Comparison of ENCODE assay signal across 9 cellular contexts in the genomic region with DNA sequence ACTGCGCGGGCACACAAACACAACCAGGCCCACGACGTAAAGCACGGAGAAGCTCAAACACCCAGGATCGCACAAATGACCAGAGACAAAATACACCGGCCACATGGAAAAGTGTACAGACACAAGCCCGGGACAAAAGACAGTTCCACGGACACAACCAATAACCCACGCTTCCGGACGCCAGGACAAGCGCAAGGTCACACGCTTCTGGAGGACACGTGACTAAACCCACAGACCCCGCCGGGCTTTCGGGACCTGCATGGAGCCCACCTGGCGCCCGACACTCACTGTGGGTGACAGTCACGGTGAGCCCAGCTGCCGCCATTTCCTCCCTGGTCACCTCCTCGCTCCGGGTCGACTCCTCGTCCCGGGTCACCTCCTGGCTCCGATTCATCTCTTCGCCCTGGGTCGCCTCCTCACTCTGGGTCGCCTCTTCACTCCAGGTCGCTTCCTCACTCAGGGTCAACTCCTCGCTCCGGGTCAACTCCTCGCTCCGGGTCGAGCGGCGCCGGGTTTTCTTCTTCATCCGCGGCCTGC. TPM values are rescaled to one million over a fixed set of nuclear protein-coding genes. Genes with fewer than 3 reads are reported as not detected.
DNase-seq lines count a peak whose midpoint lies in the region; ATAC-seq, FAIRE-seq and TF ChIP-seq lines count a peak whose summit lies in the region.
"Had no signal": no experiment of that assay in that cellular context is flagged by ENCODE, and none has a peak within 500 bp of the region (broad histone marks: within the 10 kb centered on the region; RNA-seq: fewer than 3 reads in every experiment).

No MANE protein-coding gene starts in this region.

- no peak for TF ChIP-seq POLR2A in endothelial cell of umbilical vein (IDR thresholded peaks at IDR 0.05; ENCODE audit: low read depth, low read length)

- H3K27me3 ChIP-seq in KMS-11 (ENCODE audit: insufficient read depth, low read depth) = no peaks in the 10 kb centered on the region
- H3K27me3 ChIP-seq in endothelial cell of umbilical vein (ENCODE audit: control insufficient read depth in 2 of 2, insufficient read depth in 2 of 2, low read length in 2 of 2) = no peaks in the 10 kb centered on the region
- H3K27me3 ChIP-seq in mucosa of stomach (ENCODE audit: control insufficient read depth, insufficient read depth, low read length) = no peaks in the 10 kb centered on the region

- H4K20me1 ChIP-seq in KMS-11 (ENCODE audit: insufficient read depth) = no peaks in the 10 kb centered on the region
- no peaks in the 10 kb centered on the region for H4K20me1 ChIP-seq in endothelial cell of umbilical vein (replicated peaks; ENCODE audit: control insufficient read depth, extremely low read depth, insufficient read depth, low read length)

- peak; percentile 24 for ATAC-seq in GM21786 (IDR thresholded peaks at IDR 0.05; ENCODE audit: unreplicated experiment)
- peak; percentile 10 for ATAC-seq in activated CD8-positive, alpha-beta T cell treated with anti-CD3 and anti-CD28 coated beads, Interleukin-2, amount 10 ng/mL, durations not matched to agents 7 days and 5 days
- peak; percentile 21 for ATAC-seq in stimulated activated naive CD8-positive, alpha-beta T cell treated with anti-CD3 and anti-CD28 coated beads, Interleukin-15, amount 100 ng/mL, for 72 hours

- intact Hi-C loops in endothelial cell of umbilical vein (cut with micrococcal nuclease) = loop anchor here (1.0 to 5.0 kb wide), 5 partner anchors 26 to 208 kb away; partner anchors contain the start of genes B4GALT1, NFX1 and NOL6

- peaks cover 69% of the 10 kb centered on the region for H3K36me3 Mint-ChIP-seq in activated CD8-positive, alpha-beta T cell treated with anti-CD3 and anti-CD28 coated beads, Interleukin-2, amount 10 ng/mL, durations not matched to agents 7 days and 5 days (ENCODE audit: low read depth)

- peak; percentile 49 for FAIRE-seq in endothelial cell of umbilical vein (lab: Jason Lieb, UNC)

- dilution Hi-C loops in endothelial cell of umbilical vein (cut with MboI; ENCODE audit: extremely low pct_ligation_motif_present, low sequenced_read_pairs) = no loop called here

- peaks cover 53% of the 10 kb centered on the region for H3K4me1 Mint-ChIP-seq in activated CD8-positive, alpha-beta T cell treated with anti-CD3 and anti-CD28 coated beads, Interleukin-2, amount 10 ng/mL, durations not matched to agents 7 days and 5 days (ENCODE audit: low read depth)
- peaks cover 64% of the 10 kb centered on the region for H3K4me1 Mint-ChIP-seq in stimulated activated naive CD8-positive, alpha-beta T cell treated with anti-CD3 and anti-CD28 coated beads, Interleukin-15, amount 100 ng/mL, for 72 hours

- peak overlapping the region; percentile 96 for H3K4me2 ChIP-seq in KMS-11
- H3K4me2 ChIP-seq in endothelial cell of umbilical vein (ENCODE audit: insufficient read depth, low read length) = peak overlapping the region; percentile 85

- H3K27ac ChIP-seq in KMS-11 (peak overlapping the region; percentile 58), endothelial cell of umbilical vein (ENCODE audit: insufficient read depth, low read depth, low read length) (peak overlapping the region; percentile 27)

- H3K9me3 ChIP-seq in endothelial cell of umbilical vein (replicated peaks; ENCODE audit: control insufficient read depth, insufficient read depth, low read length) = no peaks in the 10 kb centered on the region
- no peaks in the 10 kb centered on the region for H3K9me3 ChIP-seq in mucosa of stomach (ENCODE audit: control insufficient read depth, low read length)

- CTCF ChIA-PET in activated CD8-positive, alpha-beta T cell treated with anti-CD3 and anti-CD28 coated beads, Interleukin-2, amount 10 ng/mL, durations not matched to agents 7 days and 5 days (lab: Charles Lee) = interaction anchor here (0.7 to 2.7 kb wide), 3 partner anchors 9 to 192 kb away, joined by 3 to 8 read pairs (median 3); no protein-coding TSS in a partner anchor
- CTCF ChIA-PET in endothelial cell of umbilical vein (lab: Charles Lee) = interaction anchor here (0.9 to 2.5 kb wide), 5 partner anchors 11 to 197 kb away, joined by 3 to 7 read pairs (median 3); no protein-coding TSS in a partner anchor

- H3K4me1 ChIP-seq in KMS-11 (ENCODE audit: low read depth, poor library complexity, severe bottlenecking) = peaks cover 30% of the 10 kb centered on the region
- H3K4me1 ChIP-seq in endothelial cell of umbilical vein (ENCODE audit: control insufficient read depth, extremely low read depth, insufficient read depth, low read length) = peaks cover 15% of the 10 kb centered on the region
- peaks cover 9% of the 10 kb centered on the region for H3K4me1 ChIP-seq in mucosa of stomach (ENCODE audit: control insufficient read depth, insufficient read depth, low read length)

- no peaks in the 10 kb centered on the region for H3K27me3 Mint-ChIP-seq in activated CD8-positive, alpha-beta T cell treated with anti-CD3 and anti-CD28 coated beads, Interleukin-2, amount 10 ng/mL, durations not matched to agents 7 days and 5 days (ENCODE audit: low read depth)
- no peaks in the 10 kb centered on the region for H3K27me3 Mint-ChIP-seq in stimulated activated naive CD8-positive, alpha-beta T cell treated with anti-CD3 and anti-CD28 coated beads, Interleukin-15, amount 100 ng/mL, for 72 hours

- H3K4me3 Mint-ChIP-seq in activated CD8-positive, alpha-beta T cell treated with anti-CD3 and anti-CD28 coated beads, Interleukin-2, amount 10 ng/mL, durations not matched to agents 7 days and 5 days = peak overlapping the region; percentile 84
- H3K4me3 Mint-ChIP-seq in stimulated activated naive CD8-positive, alpha-beta T cell treated with anti-CD3 and anti-CD28 coated beads, Interleukin-15, amount 100 ng/mL, for 72 hours = peak overlapping the region; percentile 87 to 95

- H3K79me2 ChIP-seq in KMS-11 (ENCODE audit: insufficient read depth, low read depth) = peaks cover 36% of the 10 kb centered on the region
- H3K79me2 ChIP-seq in endothelial cell of umbilical vein (ENCODE audit: control insufficient read depth, insufficient read depth, low read length) = peaks cover 35% of the 10 kb centered on the region

- H3K9ac ChIP-seq in KMS-11 (peak overlapping the region; percentile 83), endothelial cell of umbilical vein (replicated peaks; ENCODE audit: extremely low read depth, insufficient read depth, low read length) (peak overlapping the region; percentile 74), mucosa of stomach (ENCODE audit: low read length) (peak overlapping the region; percentile 98)

- DNase-seq in activated CD8-positive, alpha-beta T cell treated with anti-CD3 and anti-CD28 coated beads, Interleukin-2, amount 10 ng/mL, durations not matched to agents 7 days and 5 days = peak; percentile 58
- DNase-seq in endothelial cell of umbilical vein (ENCODE audit: low read depth, low spot score) (no peak), NCI-H128 (lab: John Stamatoyannopoulos, UW; ENCODE audit: unreplicated experiment) (no peak)
- DNase-seq in stimulated activated naive CD8-positive, alpha-beta T cell treated with anti-CD3 and anti-CD28 coated beads, Interleukin-15, amount 100 ng/mL, for 72 hours = peak in 1 of 2 donors; percentile 26

- peaks cover 14% of the 10 kb centered on the region; the same call in 1 of the 2 replicates for H3K36me3 ChIP-seq in KMS-11 (ENCODE audit: insufficient read depth)
- H3K36me3 ChIP-seq in endothelial cell of umbilical vein (ENCODE audit: control insufficient read depth in 2 of 2, extremely low read depth in 1 of 2, insufficient read depth in 2 of 2, low read length in 2 of 2) = peaks cover 20 to 23% of the 10 kb centered on the region in 2 experiments
- no peaks in the 10 kb centered on the region for H3K36me3 ChIP-seq in mucosa of stomach (ENCODE audit: control insufficient read depth, insufficient read depth, low read length)

- TF ChIP-seq CTCF in GM12875 (IDR thresholded peaks at IDR 0.05; ENCODE audit: borderline replicate concordance, insufficient read depth, low read depth, low read length) (no peak), KMS-11 (conservative IDR thresholded peaks at IDR 0.05; ENCODE audit: low read depth, low read length) (no peak), endothelial cell of umbilical vein (IDR thresholded peaks at IDR 0.05; ENCODE audit: extremely low read depth in 1 of 2, insufficient read depth in 1 of 2, low read depth in 1 of 2, low read length in 2 of 2) (no peak)

- H3K27ac Mint-ChIP-seq in activated CD8-positive, alpha-beta T cell treated with anti-CD3 and anti-CD28 coated beads, Interleukin-2, amount 10 ng/mL, durations not matched to agents 7 days and 5 days = peak overlapping the region; percentile 89
- H3K27ac Mint-ChIP-seq in stimulated activated naive CD8-positive, alpha-beta T cell treated with anti-CD3 and anti-CD28 coated beads, Interleukin-15, amount 100 ng/mL, for 72 hours = peak overlapping the region; percentile 96 to 99

- H3K9me3 Mint-ChIP-seq in activated CD8-positive, alpha-beta T cell treated with anti-CD3 and anti-CD28 coated beads, Interleukin-2, amount 10 ng/mL, durations not matched to agents 7 days and 5 days (ENCODE audit: insufficient read depth) = no peaks in the 10 kb centered on the region
- H3K9me3 Mint-ChIP-seq in stimulated activated naive CD8-positive, alpha-beta T cell treated with anti-CD3 and anti-CD28 coated beads, Interleukin-15, amount 100 ng/mL, for 72 hours = no peaks in the 10 kb centered on the region

- no peaks in the 10 kb centered on the region for H3K9me1 ChIP-seq in endothelial cell of umbilical vein (replicated peaks; ENCODE audit: control insufficient read depth, extremely low read depth, insufficient read depth, low read length)

- BruUV-seq in endothelial cell of umbilical vein (replicated peaks; lab: Mats Ljungman, UMichigan) = no TSS peak

- H3K4me3 ChIP-seq in GM12875 (ENCODE audit: low read depth, low read length) (peak overlapping the region; percentile 100), KMS-11 (IDR thresholded peaks at IDR 0.05; ENCODE audit: insufficient read depth, low read depth, low read length) (peak overlapping the region; percentile 34), endothelial cell of umbilical vein (replicated peaks in 1 of 3; ENCODE audit: insufficient read depth in 1 of 3, low read depth in 1 of 3, low read length in 3 of 3) (peak overlapping the region; percentile 37 to 84 (median 75)), mucosa of stomach (ENCODE audit: low read length) (peak overlapping the region; percentile 81)

- POLR2A ChIA-PET in activated CD8-positive, alpha-beta T cell treated with anti-CD3 and anti-CD28 coated beads, Interleukin-2, amount 10 ng/mL, durations not matched to agents 7 days and 5 days (lab: Charles Lee) = interaction anchor here (1.0 to 3.8 kb wide), 10 partner anchors 9 to 239 kb away, joined by 3 to 22 read pairs (median 5); partner anchors contain the start of genes DNAJA1, NFX1, NOL6 and SPINK4
- POLR2A ChIA-PET in endothelial cell of umbilical vein (lab: Charles Lee) = interaction anchor here (0.8 to 1.0 kb wide), 2 partner anchors 26 to 239 kb away, joined by 4 read pairs; partner anchors contain the start of gene NFX1

- H2AFZ ChIP-seq in KMS-11 (ENCODE audit: low read depth) (peak overlapping the region; percentile 78), endothelial cell of umbilical vein (ENCODE audit: low read depth, low read length) (peak overlapping the region; percentile 7)

RNA-seq across cellular contexts. Expression of gene BAG1, which starts 0.5 kb away (rescaled TPM):
- total RNA-seq in activated CD8-positive, alpha-beta T cell treated with anti-CD3 and anti-CD28 coated beads, Interleukin-2, amount 10 ng/mL, durations not matched to agents 7 days and 5 days = 10 to 100 TPM; 95.5 to 96.3 TPM
- total RNA-seq in endothelial cell of umbilical vein = 87.4 and 98.7 TPM in 2 replicates
- 25.2 and 44.6 TPM in 2 replicates for polyA plus RNA-seq in endothelial cell of umbilical vein
- polyA plus RNA-seq in endothelial cell of umbilical vein (2011; cell fraction: cytosol; rRNA removed) = 58.0 and 58.6 TPM in 2 replicates
- 26.0 and 35.6 TPM in 2 replicates for polyA plus RNA-seq in endothelial cell of umbilical vein (2011; cell fraction: nucleus; rRNA removed)
- polyA plus RNA-seq in endothelial cell of umbilical vein (2012) = 65.9 and 73.2 TPM in 2 replicates
- 10.3 and 19.1 TPM in 2 replicates for polyA minus RNA-seq in endothelial cell of umbilical vein
- 84.7 TPM for polyA minus RNA-seq in endothelial cell of umbilical vein (2011; cell fraction: cytosol; rRNA and poly(A)+ RNA removed)
- polyA minus RNA-seq in endothelial cell of umbilical vein (2011; cell fraction: nucleus; rRNA and poly(A)+ RNA removed) = 32.4 and 39.3 TPM in 2 replicates

RNA-seq across cellular contexts. Expression of gene CHMP5, which starts 0.8 kb away (rescaled TPM):
- 10 to 100 TPM; 83.0 to 85.5 TPM for total RNA-seq in activated CD8-positive, alpha-beta T cell treated with anti-CD3 and anti-CD28 coated beads, Interleukin-2, amount 10 ng/mL, durations not matched to agents 7 days and 5 days
- total RNA-seq in endothelial cell of umbilical vein = 54.5 and 55.8 TPM in 2 replicates
- 22.6 and 33.2 TPM in 2 replicates for polyA plus RNA-seq in endothelial cell of umbilical vein
- 57.2 and 63.0 TPM in 2 replicates for polyA plus RNA-seq in endothelial cell of umbilical vein (2011; cell fraction: cytosol; rRNA removed)
- polyA plus RNA-seq in endothelial cell of umbilical vein (2011; cell fraction: nucleus; rRNA removed) = 27.9 and 39.5 TPM in 2 replicates
- polyA plus RNA-seq in endothelial cell of umbilical vein (2012) = 69.2 and 84.2 TPM in 2 replicates
- 17.0 and 17.1 TPM in 2 replicates for polyA minus RNA-seq in endothelial cell of umbilical vein
- 21.1 TPM for polyA minus RNA-seq in endothelial cell of umbilical vein (2011; cell fraction: cytosol; rRNA and poly(A)+ RNA removed)
- 9.5 and 11.1 TPM in 2 replicates for polyA minus RNA-seq in endothelial cell of umbilical vein (2011; cell fraction: nucleus; rRNA and poly(A)+ RNA removed)

RNA-seq across cellular contexts. Expression of gene SPINK4, which starts 24.0 kb away (rescaled TPM):
- not detected for total RNA-seq in activated CD8-positive, alpha-beta T cell treated with anti-CD3 and anti-CD28 coated beads, Interleukin-2, amount 10 ng/mL, durations not matched to agents 7 days and 5 days
- total RNA-seq in endothelial cell of umbilical vein = not detected in 2 replicates
- not detected in 2 replicates for polyA plus RNA-seq in endothelial cell of umbilical vein
- polyA plus RNA-seq in endothelial cell of umbilical vein (2011; cell fraction: cytosol; rRNA removed) = not detected in 2 replicates
- not detected in 2 replicates for polyA plus RNA-seq in endothelial cell of umbilical vein (2011; cell fraction: nucleus; rRNA removed)
- polyA plus RNA-seq in endothelial cell of umbilical vein (2012) = not detected in 2 replicates
- polyA minus RNA-seq in endothelial cell of umbilical vein = not detected in 2 replicates
- 56.2 TPM for polyA minus RNA-seq in endothelial cell of umbilical vein (2011; cell fraction: cytosol; rRNA and poly(A)+ RNA removed)
- polyA minus RNA-seq in endothelial cell of umbilical vein (2011; cell fraction: nucleus; rRNA and poly(A)+ RNA removed) = 3.5 TPM in 1 of 2 replicates, not detected in the other
- total RNA-seq: pulmonary artery endothelial cell had no signal

RNA-seq across cellular contexts. Expression of gene NFX1, which starts 26.3 kb away (rescaled TPM):
- 10 to 100 TPM; 38.8 to 39.8 TPM for total RNA-seq in activated CD8-positive, alpha-beta T cell treated with anti-CD3 and anti-CD28 coated beads, Interleukin-2, amount 10 ng/mL, durations not matched to agents 7 days and 5 days
- total RNA-seq in endothelial cell of umbilical vein = 21.7 and 22.1 TPM in 2 replicates
- polyA plus RNA-seq in endothelial cell of umbilical vein = 17.4 and 19.3 TPM in 2 replicates
- polyA plus RNA-seq in endothelial cell of umbilical vein (2011; cell fraction: cytosol; rRNA removed) = 15.0 and 15.5 TPM in 2 replicates
- 32.6 and 37.9 TPM in 2 replicates for polyA plus RNA-seq in endothelial cell of umbilical vein (2011; cell fraction: nucleus; rRNA removed)
- polyA plus RNA-seq in endothelial cell of umbilical vein (2012) = 17.0 and 17.5 TPM in 2 replicates
- polyA minus RNA-seq in endothelial cell of umbilical vein = 44.7 and 57.5 TPM in 2 replicates
- polyA minus RNA-seq in endothelial cell of umbilical vein (2011; cell fraction: cytosol; rRNA and poly(A)+ RNA removed) = 48.2 TPM
- 25.0 and 26.8 TPM in 2 replicates for polyA minus RNA-seq in endothelial cell of umbilical vein (2011; cell fraction: nucleus; rRNA and poly(A)+ RNA removed)

Comparison
In these comparisons a context has a peak if more than half of its experiments do, and no peak if none do; other contexts are left out.
1. H3K4me3 ChIP-seq: peak in every context shown above with its lines; median percentile 100 in GM12875; 81 in mucosa of stomach; 75 in endothelial cell of umbilical vein; 34 in KMS-11.